ENCODE assay signal across 11 cellular contexts in the genomic region with DNA sequence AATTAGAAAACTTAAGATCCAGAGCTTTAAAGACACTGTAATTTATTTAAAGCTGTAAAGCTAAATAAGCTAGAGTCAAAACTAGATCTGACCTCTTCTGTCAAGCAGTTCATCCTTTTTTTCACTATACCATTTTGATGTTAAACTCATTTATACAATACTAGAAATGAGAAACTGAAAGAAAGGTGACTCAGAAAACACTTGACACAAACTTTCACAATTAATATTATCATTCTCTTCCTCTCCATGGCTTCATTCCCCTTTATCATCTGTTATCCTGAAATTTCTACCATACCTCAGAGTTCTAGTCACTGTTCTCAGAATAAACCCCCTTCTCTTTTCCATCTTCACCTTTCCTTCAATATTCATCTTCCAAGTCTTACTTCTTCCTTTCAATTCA. TPM values are rescaled to one million over a fixed set of nuclear protein-coding genes. Genes with fewer than 3 reads are reported as not detected.
DNase-seq lines count a peak whose midpoint lies in the region; ATAC-seq and TF ChIP-seq lines count a peak whose summit lies in the region.
"Had no signal": no experiment of that assay in that cellular context is flagged by ENCODE, and none has a peak within 500 bp of the region (broad histone marks: within the 10 kb centered on the region; RNA-seq: fewer than 3 reads in every experiment).

No MANE protein-coding gene starts in this region.

- ATAC-seq in SK-N-SH treated with all-trans-retinoic acid at 6 μM for 48 hours: no peak
- peak; percentile 29 for ATAC-seq in HG02798 (IDR thresholded peaks at IDR 0.05; ENCODE audit: poor library complexity, unreplicated experiment)

- peak overlapping the region in 1 of 2 experiments; percentile 77; a peak in 2 of 4 replicates for H3K4me3 ChIP-seq in SK-N-SH (ENCODE audit: low read depth in 2 of 2, low read length in 1 of 2)
- H3K4me3 ChIP-seq in SK-N-MC: peak overlapping the region; percentile 97
- no peak overlapping the region for H3K4me3 ChIP-seq in osteoblast (ENCODE audit: insufficient read depth, low read length)

- H3K27me3 ChIP-seq in SK-N-SH (ENCODE audit: insufficient read depth): no peaks in the 10 kb centered on the region
- H3K27me3 ChIP-seq in osteoblast (ENCODE audit: insufficient read depth, low read length): peaks cover 2% of the 10 kb centered on the region
- H3K27me3 ChIP-seq: upper lobe of left lung had no signal

- H3K36me3 ChIP-seq in SK-N-SH (replicated peaks in 1 of 2; ENCODE audit: control insufficient read depth in 1 of 2, insufficient read depth in 2 of 2, low read length in 1 of 2): peaks cover 25 to 36% of the 10 kb centered on the region in 2 experiments
- peaks cover 42% of the 10 kb centered on the region for H3K36me3 ChIP-seq in SK-N-MC (ENCODE audit: insufficient read depth, low read length)
- peaks cover 6% of the 10 kb centered on the region for H3K36me3 ChIP-seq in osteoblast (ENCODE audit: insufficient read depth, low read length)

- H3K79me2 ChIP-seq in SK-N-SH (ENCODE audit: insufficient read depth) (peaks cover 25% of the 10 kb centered on the region; the same call in 1 of the 2 replicates), osteoblast (ENCODE audit: insufficient read depth, low read length) (no peaks in the 10 kb centered on the region)

- no peak for TF ChIP-seq RAD21 in SK-N-SH (IDR thresholded peaks at IDR 0.05; ENCODE audit: low read length)

- H3K4me1 ChIP-seq in SK-N-SH (ENCODE audit: control insufficient read depth in 1 of 2, insufficient read depth in 2 of 2, low read depth in 1 of 2, low read length in 1 of 2) (peaks cover 0 to 20% of the 10 kb centered on the region in 2 experiments; a peak in 2 of 4 replicates), osteoblast (ENCODE audit: insufficient read depth, low read length) (peaks cover 21% of the 10 kb centered on the region)

- H3K9ac ChIP-seq in SK-N-SH (peak overlapping the region; percentile 71; the same call in 1 of the 2 replicates), SK-N-MC (ENCODE audit: insufficient read length) (peak overlapping the region; percentile 94)

- POLR2A ChIA-PET in SK-N-SH (lab: Yijun Ruan, JAX): no interaction called here

- TF ChIP-seq CTCF in SK-N-SH (IDR thresholded peaks at IDR 0.05): no peak
- no peak for TF ChIP-seq CTCF in osteoblast (IDR thresholded peaks at IDR 0.05; ENCODE audit: extremely low read depth, low read depth, low read length)

- H3K27ac ChIP-seq in SK-N-SH (ENCODE audit: low read depth in 2 of 2, low read length in 1 of 2) (no peak overlapping the region), SK-N-MC (no peak overlapping the region), osteoblast (ENCODE audit: low read depth, low read length) (no peak overlapping the region)

- H4K20me1 ChIP-seq in SK-N-SH (ENCODE audit: insufficient read depth) (no peaks in the 10 kb centered on the region), osteoblast (ENCODE audit: insufficient read depth, low read length) (no peaks in the 10 kb centered on the region)

- H3K9me3 ChIP-seq in SK-N-SH (no peaks in the 10 kb centered on the region), SK-N-MC (ENCODE audit: low read depth, low read length) (no peaks in the 10 kb centered on the region), osteoblast (ENCODE audit: low read depth, low read length) (no peaks in the 10 kb centered on the region)
- H3K9me3 ChIP-seq: upper lobe of left lung had no signal

- H3F3A ChIP-seq in SK-N-SH (replicated peaks; ENCODE audit: insufficient read depth): no peaks in the 10 kb centered on the region

- no peak overlapping the region for H2AFZ ChIP-seq in SK-N-SH (ENCODE audit: low read depth)
- no peak overlapping the region for H2AFZ ChIP-seq in osteoblast (ENCODE audit: low read length)

- H3K4me2 ChIP-seq in SK-N-SH: peak overlapping the region; percentile 93
- H3K4me2 ChIP-seq in osteoblast (ENCODE audit: insufficient read depth, low read length): peak overlapping the region; percentile 90

- no peaks in the 10 kb centered on the region for H3K9me2 ChIP-seq in SK-N-SH

- DNase-seq in SK-N-SH (no peak), SK-N-MC (ENCODE audit: low read depth, low spot score) (no peak), osteoblast (ENCODE audit: insufficient read length, low spot score, missing footprints) (no peak), NCI-H1694 treated with DMSO at 0.1 percent for 48 hours (lab: John Stamatoyannopoulos, UW) (no peak), hepatic stellate cell (ENCODE audit: low spot score) (no peak), glomerular visceral epithelial cell (ENCODE audit: extremely low spot score) (no peak)
- DNase-seq: NCI-H1694; stimulated activated CD4-positive, alpha-beta T cell treated with anti-CD3 and anti-CD28 coated beads, Interleukin-12 subunit alpha, Interleukin-12 subunit beta, amount 100 ng/mL, for 4 hours; upper lobe of left lung had no signal

- no peak for TF ChIP-seq EP300 in SK-N-SH (IDR thresholded peaks at IDR 0.05; ENCODE audit: borderline replicate concordance in 1 of 2, low read depth in 1 of 2, low read length in 1 of 2)

- CTCF ChIA-PET in SK-N-SH (lab: Yijun Ruan, JAX): interaction anchor here (0.9 to 3.8 kb wide), 9 partner anchors 13 to 243 kb away, joined by 3 to 19 read pairs (median 3); no protein-coding TSS in a partner anchor

TF ChIP-seq in SK-N-SH, 30 proteins besides CTCF, POLR2A, EP300 and RAD21 (continues in another document):
- TF ChIP-seq FOXJ3 (CRISPR knock-in tag; IDR thresholded peaks at IDR 0.05): no peak
- TF ChIP-seq, protein P1, sequence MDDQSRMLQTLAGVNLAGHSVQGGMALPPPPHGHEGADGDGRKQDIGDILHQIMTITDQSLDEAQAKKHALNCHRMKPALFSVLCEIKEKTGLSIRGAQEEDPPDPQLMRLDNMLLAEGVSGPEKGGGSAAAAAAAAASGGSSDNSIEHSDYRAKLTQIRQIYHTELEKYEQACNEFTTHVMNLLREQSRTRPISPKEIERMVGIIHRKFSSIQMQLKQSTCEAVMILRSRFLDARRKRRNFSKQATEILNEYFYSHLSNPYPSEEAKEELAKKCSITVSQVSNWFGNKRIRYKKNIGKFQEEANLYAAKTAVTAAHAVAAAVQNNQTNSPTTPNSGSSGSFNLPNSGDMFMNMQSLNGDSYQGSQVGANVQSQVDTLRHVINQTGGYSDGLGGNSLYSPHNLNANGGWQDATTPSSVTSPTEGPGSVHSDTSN (IDR thresholded peaks at IDR 0.05): no peak
- no peak for TF ChIP-seq MXI1 (IDR thresholded peaks at IDR 0.05; ENCODE audit: low read depth, low read length)
- TF ChIP-seq, protein P2, sequence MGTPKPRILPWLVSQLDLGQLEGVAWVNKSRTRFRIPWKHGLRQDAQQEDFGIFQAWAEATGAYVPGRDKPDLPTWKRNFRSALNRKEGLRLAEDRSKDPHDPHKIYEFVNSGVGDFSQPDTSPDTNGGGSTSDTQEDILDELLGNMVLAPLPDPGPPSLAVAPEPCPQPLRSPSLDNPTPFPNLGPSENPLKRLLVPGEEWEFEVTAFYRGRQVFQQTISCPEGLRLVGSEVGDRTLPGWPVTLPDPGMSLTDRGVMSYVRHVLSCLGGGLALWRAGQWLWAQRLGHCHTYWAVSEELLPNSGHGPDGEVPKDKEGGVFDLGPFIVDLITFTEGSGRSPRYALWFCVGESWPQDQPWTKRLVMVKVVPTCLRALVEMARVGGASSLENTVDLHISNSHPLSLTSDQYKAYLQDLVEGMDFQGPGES (IDR thresholded peaks at IDR 0.05; ENCODE audit: low read depth, low read length): no peak
- no peak for TF ChIP-seq RCOR1 (IDR thresholded peaks at IDR 0.05; ENCODE audit: low read length)
- TF ChIP-seq, protein P3, sequence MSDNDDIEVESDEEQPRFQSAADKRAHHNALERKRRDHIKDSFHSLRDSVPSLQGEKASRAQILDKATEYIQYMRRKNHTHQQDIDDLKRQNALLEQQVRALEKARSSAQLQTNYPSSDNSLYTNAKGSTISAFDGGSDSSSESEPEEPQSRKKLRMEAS (IDR thresholded peaks at IDR 0.05; ENCODE audit: low read depth): no peak
- no peak for TF ChIP-seq FOXM1 (IDR thresholded peaks at IDR 0.05; ENCODE audit: low read depth)
- TF ChIP-seq GABPA (IDR thresholded peaks at IDR 0.05; ENCODE audit: low read depth): no peak
- no peak for TF ChIP-seq POLR2AphosphoS5 (IDR thresholded peaks at IDR 0.05; ENCODE audit: low read depth, low read length)

TF ChIP-seq in SK-N-SH treated with all-trans-retinoic acid at 6 μM for 48 hours, 23 proteins besides CTCF, POLR2A, EP300 and RAD21 (continues in another document):
- TF ChIP-seq, protein P4, sequence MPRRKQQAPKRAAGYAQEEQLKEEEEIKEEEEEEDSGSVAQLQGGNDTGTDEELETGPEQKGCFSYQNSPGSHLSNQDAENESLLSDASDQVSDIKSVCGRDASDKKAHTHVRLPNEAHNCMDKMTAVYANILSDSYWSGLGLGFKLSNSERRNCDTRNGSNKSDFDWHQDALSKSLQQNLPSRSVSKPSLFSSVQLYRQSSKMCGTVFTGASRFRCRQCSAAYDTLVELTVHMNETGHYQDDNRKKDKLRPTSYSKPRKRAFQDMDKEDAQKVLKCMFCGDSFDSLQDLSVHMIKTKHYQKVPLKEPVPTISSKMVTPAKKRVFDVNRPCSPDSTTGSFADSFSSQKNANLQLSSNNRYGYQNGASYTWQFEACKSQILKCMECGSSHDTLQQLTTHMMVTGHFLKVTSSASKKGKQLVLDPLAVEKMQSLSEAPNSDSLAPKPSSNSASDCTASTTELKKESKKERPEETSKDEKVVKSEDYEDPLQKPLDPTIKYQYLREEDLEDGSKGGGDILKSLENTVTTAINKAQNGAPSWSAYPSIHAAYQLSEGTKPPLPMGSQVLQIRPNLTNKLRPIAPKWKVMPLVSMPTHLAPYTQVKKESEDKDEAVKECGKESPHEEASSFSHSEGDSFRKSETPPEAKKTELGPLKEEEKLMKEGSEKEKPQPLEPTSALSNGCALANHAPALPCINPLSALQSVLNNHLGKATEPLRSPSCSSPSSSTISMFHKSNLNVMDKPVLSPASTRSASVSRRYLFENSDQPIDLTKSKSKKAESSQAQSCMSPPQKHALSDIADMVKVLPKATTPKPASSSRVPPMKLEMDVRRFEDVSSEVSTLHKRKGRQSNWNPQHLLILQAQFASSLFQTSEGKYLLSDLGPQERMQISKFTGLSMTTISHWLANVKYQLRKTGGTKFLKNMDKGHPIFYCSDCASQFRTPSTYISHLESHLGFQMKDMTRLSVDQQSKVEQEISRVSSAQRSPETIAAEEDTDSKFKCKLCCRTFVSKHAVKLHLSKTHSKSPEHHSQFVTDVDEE (CRISPR knock-in tag; IDR thresholded peaks at IDR 0.05): no peak

RNA-seq across cellular contexts. Expression of a gene that starts 1.3 kb away (rescaled TPM):
- 6.7 and 8.6 TPM in 2 replicates for polyA plus RNA-seq in SK-N-SH (2012; rRNA removed)
- 7.3 and 7.7 TPM in 2 replicates for polyA plus RNA-seq in SK-N-SH (2012; cell fraction: cytosol; rRNA removed)
- 7.3 and 12.9 TPM in 2 replicates for polyA plus RNA-seq in SK-N-SH (2012; cell fraction: nucleus; rRNA removed)
- 5.9 and 6.5 TPM in 2 replicates for total RNA-seq in osteoblast
